18 cellular contexts compared by ENCODE assay signal in genomic region chr3:104411760-104412159, GRCh38.
"Had no signal": no experiment of that assay in that cellular context is flagged by ENCODE, and none has a peak within 500 bp of the region (broad histone marks: within the 10 kb centered on the region; RNA-seq: fewer than 3 reads in every experiment).

No MANE protein-coding gene starts in this region.

- H3K36me3 Mint-ChIP-seq: activated naive CD4-positive, alpha-beta T cell treated with anti-CD3 and anti-CD28 coated beads, Interleukin-2, amount 10 ng/mL, durations not matched to agents 7 days and 5 days; naive thymus-derived CD4-positive, alpha-beta T cell had no signal

- H3K27me3 Mint-ChIP-seq: activated naive CD4-positive, alpha-beta T cell treated with anti-CD3 and anti-CD28 coated beads, Interleukin-2, amount 10 ng/mL, durations not matched to agents 7 days and 5 days; naive thymus-derived CD4-positive, alpha-beta T cell had no signal

- H3K4me3 Mint-ChIP-seq: activated naive CD4-positive, alpha-beta T cell treated with anti-CD3 and anti-CD28 coated beads, Interleukin-2, amount 10 ng/mL, durations not matched to agents 7 days and 5 days; naive thymus-derived CD4-positive, alpha-beta T cell had no signal

- H3K4me1 ChIP-seq: gastroesophageal sphincter, heart right ventricle, right atrium auricular region, tibial artery, uterus had no signal

- H3K4me1 Mint-ChIP-seq: activated naive CD4-positive, alpha-beta T cell treated with anti-CD3 and anti-CD28 coated beads, Interleukin-2, amount 10 ng/mL, durations not matched to agents 7 days and 5 days; naive thymus-derived CD4-positive, alpha-beta T cell had no signal

- H3K9me3 ChIP-seq: gastroesophageal sphincter, neutrophil, right atrium auricular region, tibial artery, uterus had no signal

- H3K4me3 ChIP-seq: gastroesophageal sphincter, heart right ventricle, lung, right atrium auricular region, skin epidermis, tibial artery, uterus had no signal

- DNase-seq: activated CD4-positive, alpha-beta T cell treated with anti-CD3 and anti-CD28 coated beads, Interleukin-2, amount 50 U/mL, for 1 hour; activated naive CD4-positive, alpha-beta T cell treated with anti-CD3 and anti-CD28 coated beads, Interleukin-2, amount 10 ng/mL, durations not matched to agents 7 days and 5 days; dermis blood vessel endothelial cell; heart right ventricle; naive thymus-derived CD4-positive, alpha-beta T cell; stimulated activated CD4-positive, alpha-beta T cell treated with anti-CD3 and anti-CD28 coated beads, Interleukin-15, amount 100 ng/mL, for 24 hours; stimulated activated CD4-positive, alpha-beta T cell treated with anti-CD3 and anti-CD28 coated beads, Interleukin-4, amount 100 ng/mL, for 24 hours; stimulated activated naive CD4-positive, alpha-beta T cell; T1000; tibial artery; uterus had no signal

- H3K9me3 Mint-ChIP-seq: activated naive CD4-positive, alpha-beta T cell treated with anti-CD3 and anti-CD28 coated beads, Interleukin-2, amount 10 ng/mL, durations not matched to agents 7 days and 5 days; activated T-helper 2 cell treated with anti-CD3 and anti-CD28 coated beads, Interferon-gamma antibody, Interleukin-2, Interleukin-4, amounts not matched to agents 10 μg/mL and 5 μg/mL and 100 μg/mL, durations not matched to agents 14 hours and 24 hours and 36 hours had no signal

- H3K27ac ChIP-seq: gastroesophageal sphincter, heart right ventricle, neutrophil, right atrium auricular region, tibial artery, uterus had no signal

- H3K27me3 ChIP-seq: gastroesophageal sphincter, heart right ventricle, neutrophil, right atrium auricular region, tibial artery, uterus had no signal

- ATAC-seq: activated CD4-positive, CD25-positive, alpha-beta regulatory T cell treated with anti-CD3 and anti-CD28 coated beads, Interleukin-2, amount 50 U/mL, for 24 hours; gastroesophageal sphincter; heart right ventricle; naive thymus-derived CD4-positive, alpha-beta T cell had no signal

- H3K36me3 ChIP-seq: gastroesophageal sphincter, heart right ventricle, neutrophil, right atrium auricular region, tibial artery, uterus had no signal

- H3K27ac Mint-ChIP-seq: activated naive CD4-positive, alpha-beta T cell treated with anti-CD3 and anti-CD28 coated beads, Interleukin-2, amount 10 ng/mL, durations not matched to agents 7 days and 5 days; activated T-helper 2 cell treated with anti-CD3 and anti-CD28 coated beads, Interferon-gamma antibody, Interleukin-2, Interleukin-4, amounts not matched to agents 10 μg/mL and 5 μg/mL and 100 μg/mL, durations not matched to agents 14 hours and 24 hours and 36 hours; naive thymus-derived CD4-positive, alpha-beta T cell had no signal
